In the genomic region with DNA sequence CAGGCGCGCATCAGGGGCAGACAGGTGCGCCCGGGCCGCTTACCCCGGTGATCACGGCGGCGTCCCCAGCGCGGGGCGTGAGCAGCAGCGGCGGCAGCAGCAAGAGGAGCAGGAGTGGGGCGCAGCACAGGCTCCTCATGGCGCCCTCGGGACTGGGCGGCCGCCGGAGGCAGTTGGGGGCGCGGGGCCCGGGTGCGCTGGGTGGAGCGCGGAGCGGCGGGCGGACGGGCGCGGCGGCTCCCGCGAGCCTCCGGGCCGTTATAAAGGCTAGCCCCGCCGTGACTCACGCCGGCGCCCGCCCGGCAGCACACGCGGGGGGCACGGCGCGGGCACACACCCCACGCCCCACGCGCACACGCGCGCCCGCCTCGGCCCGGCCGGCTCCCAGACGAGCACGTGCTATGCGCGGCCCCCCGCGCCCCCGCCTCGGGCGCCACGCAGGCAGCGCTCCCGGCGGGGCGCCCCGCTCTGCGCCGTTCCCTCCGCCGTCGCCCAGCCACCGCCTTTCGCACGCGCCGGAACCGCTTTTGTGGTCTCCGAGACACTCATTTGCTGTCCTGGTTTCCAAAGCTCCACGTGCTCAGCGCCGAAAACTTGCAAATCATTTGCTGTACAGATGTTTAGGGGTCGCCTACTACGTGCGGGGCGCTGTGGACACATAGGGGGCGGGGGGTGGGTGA, we compare ENCODE assay signal across 8 cellular contexts. TPM values are rescaled to one million over a fixed set of nuclear protein-coding genes. Genes with fewer than 3 reads are reported as not detected.
DNase-seq lines count a peak whose midpoint lies in the region; ATAC-seq and TF ChIP-seq lines count a peak whose summit lies in the region.
"Had no signal": no experiment of that assay in that cellular context is flagged by ENCODE, and none has a peak within 500 bp of the region (broad histone marks: within the 10 kb centered on the region; RNA-seq: fewer than 3 reads in every experiment).

A gene with protein sequence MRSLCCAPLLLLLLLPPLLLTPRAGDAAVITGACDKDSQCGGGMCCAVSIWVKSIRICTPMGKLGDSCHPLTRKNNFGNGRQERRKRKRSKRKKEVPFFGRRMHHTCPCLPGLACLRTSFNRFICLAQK (minus strand): TSS at position 235 of the 680 bp plus-strand sequence. CDS start 96 bp downstream, at position 139.

- H3K4me1 ChIP-seq in esophagus (ENCODE audit: control insufficient read depth in 2 of 2, insufficient read depth in 2 of 2, low read length in 1 of 2): peaks cover 3 to 9% of the 10 kb centered on the region in 2 donors

- no peaks in the 10 kb centered on the region for H3K9me3 Mint-ChIP-seq in activated CD4-positive, alpha-beta T cell treated with anti-CD3 and anti-CD28 coated beads, Interleukin-2, amount 10 ng/mL, durations not matched to agents 24 days and 14 days

- H3K36me3 Mint-ChIP-seq in activated CD4-positive, alpha-beta T cell treated with anti-CD3 and anti-CD28 coated beads, Interleukin-2, amount 10 ng/mL, durations not matched to agents 24 days and 14 days (ENCODE audit: low read depth): no peaks in the 10 kb centered on the region

- H3K4me1 Mint-ChIP-seq in activated CD4-positive, alpha-beta T cell treated with anti-CD3 and anti-CD28 coated beads, Interleukin-2, amount 10 ng/mL, durations not matched to agents 24 days and 14 days: peaks cover 20% of the 10 kb centered on the region

- CTCF ChIA-PET in HEK293T (lab: Yijun Ruan, JAX): no interaction called here

- DNase-seq in HEK293T (ENCODE audit: extremely low spot score) (peak; percentile 55), sciatic nerve (ENCODE audit: low spot score) (no peak), NCI-H226 (no peak)
- peak; percentile 71 for DNase-seq in activated CD4-positive, alpha-beta T cell treated with anti-CD3 and anti-CD28 coated beads, Interleukin-2, amount 10 ng/mL, durations not matched to agents 24 days and 14 days

- H3K27me3 ChIP-seq in esophagus (ENCODE audit: control insufficient read depth in 1 of 2, insufficient read depth in 2 of 2, low read length in 2 of 2): peaks cover 0 to 13% of the 10 kb centered on the region in 2 donors

- intact Hi-C loops in activated CD4-positive, alpha-beta T cell treated with anti-CD3 and anti-CD28 coated beads, Interleukin-2, amount 10 ng/mL, durations not matched to agents 24 days and 14 days (cut with micrococcal nuclease): loop anchor here (5.0 kb wide), 1 partner anchor 73 kb away; no protein-coding TSS in a partner anchor
- intact Hi-C loops in sciatic nerve (cut with DNase I): no loop called here

- H3K27ac ChIP-seq in esophagus (ENCODE audit: low read depth in 2 of 2, low read length in 1 of 2): no peak within 1 kb of the TSS

- WGBS in esophagus, 2 donors: 1% methylated on average over 54 to 94 of the region's 94 CpGs

- H3K27me3 Mint-ChIP-seq in activated CD4-positive, alpha-beta T cell treated with anti-CD3 and anti-CD28 coated beads, Interleukin-2, amount 10 ng/mL, durations not matched to agents 24 days and 14 days: peaks cover 63% of the 10 kb centered on the region

- peak within 1 kb of the TSS; percentile 27 to 38 for H3K4me3 ChIP-seq in esophagus (ENCODE audit: low read depth in 1 of 2, low read length in 2 of 2)

- no peaks in the 10 kb centered on the region for H3K9me3 ChIP-seq in esophagus (ENCODE audit: control insufficient read depth in 2 of 2, insufficient read depth in 1 of 2, low read depth in 1 of 2, low read length in 1 of 2)

- H3K36me3 ChIP-seq in esophagus (ENCODE audit: control insufficient read depth in 2 of 2, insufficient read depth in 2 of 2, low read length in 1 of 2): no peaks in the 10 kb centered on the region

- peak within 1 kb of the TSS; percentile 80 for H3K4me3 Mint-ChIP-seq in activated CD4-positive, alpha-beta T cell treated with anti-CD3 and anti-CD28 coated beads, Interleukin-2, amount 10 ng/mL, durations not matched to agents 24 days and 14 days

- POLR2A ChIA-PET in HEK293T (lab: Yijun Ruan, JAX): no interaction called here

- ATAC-seq in sciatic nerve (peak; percentile 41), GM21576 (IDR thresholded peaks at IDR 0.05; ENCODE audit: unreplicated experiment) (no peak), GM18511 (IDR thresholded peaks at IDR 0.05; ENCODE audit: unreplicated experiment) (no peak)

- H3K27ac Mint-ChIP-seq in activated CD4-positive, alpha-beta T cell treated with anti-CD3 and anti-CD28 coated beads, Interleukin-2, amount 10 ng/mL, durations not matched to agents 24 days and 14 days: peak within 1 kb of the TSS; percentile 28

TF ChIP-seq in HEK293T, 16 proteins besides CTCF, POLR2A, EP300 and RAD21:
- TF ChIP-seq ARNT (IDR thresholded peaks at IDR 0.05) (peak; percentile 62), SP1 (IDR thresholded peaks at IDR 0.05) (no peak), L3MBTL2 (conservative IDR thresholded peaks at IDR 0.05) (peak; percentile 86), FOXM1 (IDR thresholded peaks at IDR 0.05; ENCODE audit: borderline replicate concordance) (peak; percentile 52; the same call in 1 of the 2 replicates)
TF ChIP-seq in HEK293T: peak in this region for 3.

RNA-seq across cellular contexts. Expression of the gene that starts here (rescaled TPM):
- not detected in 2 replicates for total RNA-seq in activated CD4-positive, alpha-beta T cell treated with anti-CD3 and anti-CD28 coated beads, Interleukin-2, amount 10 ng/mL, durations not matched to agents 24 days and 14 days
- under 1 TPM; 0.04 to 0.24 TPM for polyA plus RNA-seq in esophagus
- 3.0 TPM for total RNA-seq in sciatic nerve
- total RNA-seq: glomerular endothelial cell had no signal

Comparison
In these comparisons a context has a peak if more than half of its experiments do, and no peak if none do; other contexts are left out.
1. Peak in DNase-seq in activated CD4-positive, alpha-beta T cell treated with anti-CD3 and anti-CD28 coated beads, Interleukin-2, amount 10 ng/mL, durations not matched to agents 24 days and 14 days; RNA of the gene not detected or under 1 TPM.